1 cellular context compared by ENCODE assay signal in genomic region chr11:12103411-12104225, GRCh38.
TF ChIP-seq lines count a peak whose summit lies in the region.

No MANE protein-coding gene starts in this region.

TF ChIP-seq in IMR-90, 13 proteins besides CTCF, POLR2A, EP300 and RAD21 (continued from another document):
- no peak for TF ChIP-seq ELK1 (IDR thresholded peaks at IDR 0.05; ENCODE audit: borderline replicate concordance, low read depth, low read length)
- peak; percentile 59; the same call in 1 of the 2 replicates for TF ChIP-seq USF2 (IDR thresholded peaks at IDR 0.05; ENCODE audit: low read depth, low read length)
- TF ChIP-seq CEBPB (IDR thresholded peaks at IDR 0.05; ENCODE audit: low read depth, low read length) = no peak
